1 cellular context compared by ENCODE assay signal in genomic region chr17:76528528-76529223, GRCh38.
TF ChIP-seq lines count a peak whose summit lies in the region.

No MANE protein-coding gene starts in this region.

TF ChIP-seq in SK-N-SH treated with all-trans-retinoic acid at 6 μM for 48 hours, 23 proteins besides CTCF, POLR2A, EP300 and RAD21 (continued from another document):
- TF ChIP-seq PPARA (CRISPR knock-in tag; IDR thresholded peaks at IDR 0.05; ENCODE audit: borderline replicate concordance) = no peak
